In genomic region chr2:3605013-3605961, GRCh38 we compare ENCODE assay signal across 1 cellular context.
TF ChIP-seq lines count a peak whose summit lies in the region.

No MANE protein-coding gene starts in this region.

TF ChIP-seq in HepG2, 621 proteins besides CTCF, POLR2A, EP300 and RAD21 (continued from another document and continues in another):
- TF ChIP-seq, protein P1, sequence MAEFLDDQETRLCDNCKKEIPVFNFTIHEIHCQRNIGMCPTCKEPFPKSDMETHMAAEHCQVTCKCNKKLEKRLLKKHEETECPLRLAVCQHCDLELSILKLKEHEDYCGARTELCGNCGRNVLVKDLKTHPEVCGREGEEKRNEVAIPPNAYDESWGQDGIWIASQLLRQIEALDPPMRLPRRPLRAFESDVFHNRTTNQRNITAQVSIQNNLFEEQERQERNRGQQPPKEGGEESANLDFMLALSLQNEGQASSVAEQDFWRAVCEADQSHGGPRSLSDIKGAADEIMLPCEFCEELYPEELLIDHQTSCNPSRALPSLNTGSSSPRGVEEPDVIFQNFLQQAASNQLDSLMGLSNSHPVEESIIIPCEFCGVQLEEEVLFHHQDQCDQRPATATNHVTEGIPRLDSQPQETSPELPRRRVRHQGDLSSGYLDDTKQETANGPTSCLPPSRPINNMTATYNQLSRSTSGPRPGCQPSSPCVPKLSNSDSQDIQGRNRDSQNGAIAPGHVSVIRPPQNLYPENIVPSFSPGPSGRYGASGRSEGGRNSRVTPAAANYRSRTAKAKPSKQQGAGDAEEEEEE (CRISPR knock-in tag; IDR thresholded peaks at IDR 0.05; ENCODE audit: borderline replicate concordance) = no peak
- TF ChIP-seq ZNF292 (CRISPR knock-in tag; IDR thresholded peaks at IDR 0.05; ENCODE audit: borderline replicate concordance, low read depth) (0 out of 2 replicates have a peak, but pooled peaks have one; percentile 7), TOE1 (CRISPR knock-in tag; IDR thresholded peaks at IDR 0.05) (peak; percentile 29; the same call in 1 of the 2 replicates), KDM1A (CRISPR knock-in tag; IDR thresholded peaks at IDR 0.05) (no peak), ZNF362 (CRISPR knock-in tag; IDR thresholded peaks at IDR 0.05; ENCODE audit: borderline replicate concordance) (no peak), ZFP90 (CRISPR knock-in tag; IDR thresholded peaks at IDR 0.05; ENCODE audit: borderline replicate concordance) (0 out of 2 replicates have a peak, but pooled peaks have one; percentile 57), GATA4 (IDR thresholded peaks at IDR 0.05; ENCODE audit: borderline replicate concordance, low read depth) (peak; percentile 58; the same call in 1 of the 2 replicates), CC2D1A (CRISPR knock-in tag; IDR thresholded peaks at IDR 0.05) (no peak), ZNF180 (CRISPR knock-in tag; IDR thresholded peaks at IDR 0.05; ENCODE audit: borderline replicate concordance, low read depth) (no peak), LBX2 (CRISPR knock-in tag; IDR thresholded peaks at IDR 0.05; ENCODE audit: borderline replicate concordance) (no peak), KDM5A (IDR thresholded peaks at IDR 0.05; ENCODE audit: borderline replicate concordance, low read length) (peak; percentile 65; the same call in 1 of the 2 replicates), TBX2 (CRISPR knock-in tag; IDR thresholded peaks at IDR 0.05; ENCODE audit: borderline replicate concordance) (peak; percentile 62), FOXA3 (CRISPR knock-in tag; IDR thresholded peaks at IDR 0.05) (peak; percentile 30), YEATS2 (CRISPR knock-in tag; IDR thresholded peaks at IDR 0.05; ENCODE audit: borderline replicate concordance) (peak; percentile 59; the same call in 1 of the 2 replicates), YEATS4 (CRISPR knock-in tag; IDR thresholded peaks at IDR 0.05; ENCODE audit: borderline replicate concordance) (peak; percentile 75), XRCC5 (optimal IDR thresholded peaks at IDR 0.05; ENCODE audit: low read length) (no peak), ETV6 (CRISPR knock-in tag; conservative IDR thresholded peaks at IDR 0.05) (no peak), ZHX1 (CRISPR knock-in tag; IDR thresholded peaks at IDR 0.05; ENCODE audit: low read depth) (no peak), ZMAT3 (CRISPR knock-in tag; conservative IDR thresholded peaks at IDR 0.05) (no peak), ZNF703 (CRISPR knock-in tag; IDR thresholded peaks at IDR 0.05; ENCODE audit: borderline replicate concordance) (no peak), PAX8 (CRISPR knock-in tag; IDR thresholded peaks at IDR 0.05; ENCODE audit: borderline replicate concordance) (no peak), ZNF33A (CRISPR knock-in tag; IDR thresholded peaks at IDR 0.05; ENCODE audit: borderline replicate concordance) (peak; percentile 59; the same call in 1 of the 2 replicates), ARID4A (CRISPR knock-in tag; IDR thresholded peaks at IDR 0.05; ENCODE audit: borderline replicate concordance) (peak; percentile 37; the same call in 1 of the 2 replicates), RFXANK (CRISPR knock-in tag; IDR thresholded peaks at IDR 0.05) (no peak), ISL2 (CRISPR knock-in tag; IDR thresholded peaks at IDR 0.05) (0 out of 2 replicates have a peak, but pooled peaks have one; percentile 26)
- TF ChIP-seq, protein P2, sequence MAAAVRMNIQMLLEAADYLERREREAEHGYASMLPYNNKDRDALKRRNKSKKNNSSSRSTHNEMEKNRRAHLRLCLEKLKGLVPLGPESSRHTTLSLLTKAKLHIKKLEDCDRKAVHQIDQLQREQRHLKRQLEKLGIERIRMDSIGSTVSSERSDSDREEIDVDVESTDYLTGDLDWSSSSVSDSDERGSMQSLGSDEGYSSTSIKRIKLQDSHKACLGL (CRISPR knock-in tag; IDR thresholded peaks at IDR 0.05) = no peak
- TF ChIP-seq, protein P3, sequence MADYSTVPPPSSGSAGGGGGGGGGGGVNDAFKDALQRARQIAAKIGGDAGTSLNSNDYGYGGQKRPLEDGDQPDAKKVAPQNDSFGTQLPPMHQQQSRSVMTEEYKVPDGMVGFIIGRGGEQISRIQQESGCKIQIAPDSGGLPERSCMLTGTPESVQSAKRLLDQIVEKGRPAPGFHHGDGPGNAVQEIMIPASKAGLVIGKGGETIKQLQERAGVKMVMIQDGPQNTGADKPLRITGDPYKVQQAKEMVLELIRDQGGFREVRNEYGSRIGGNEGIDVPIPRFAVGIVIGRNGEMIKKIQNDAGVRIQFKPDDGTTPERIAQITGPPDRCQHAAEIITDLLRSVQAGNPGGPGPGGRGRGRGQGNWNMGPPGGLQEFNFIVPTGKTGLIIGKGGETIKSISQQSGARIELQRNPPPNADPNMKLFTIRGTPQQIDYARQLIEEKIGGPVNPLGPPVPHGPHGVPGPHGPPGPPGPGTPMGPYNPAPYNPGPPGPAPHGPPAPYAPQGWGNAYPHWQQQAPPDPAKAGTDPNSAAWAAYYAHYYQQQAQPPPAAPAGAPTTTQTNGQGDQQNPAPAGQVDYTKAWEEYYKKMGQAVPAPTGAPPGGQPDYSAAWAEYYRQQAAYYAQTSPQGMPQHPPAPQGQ (CRISPR knock-in tag; IDR thresholded peaks at IDR 0.05; ENCODE audit: borderline replicate concordance) = no peak
- TF ChIP-seq, protein P4, sequence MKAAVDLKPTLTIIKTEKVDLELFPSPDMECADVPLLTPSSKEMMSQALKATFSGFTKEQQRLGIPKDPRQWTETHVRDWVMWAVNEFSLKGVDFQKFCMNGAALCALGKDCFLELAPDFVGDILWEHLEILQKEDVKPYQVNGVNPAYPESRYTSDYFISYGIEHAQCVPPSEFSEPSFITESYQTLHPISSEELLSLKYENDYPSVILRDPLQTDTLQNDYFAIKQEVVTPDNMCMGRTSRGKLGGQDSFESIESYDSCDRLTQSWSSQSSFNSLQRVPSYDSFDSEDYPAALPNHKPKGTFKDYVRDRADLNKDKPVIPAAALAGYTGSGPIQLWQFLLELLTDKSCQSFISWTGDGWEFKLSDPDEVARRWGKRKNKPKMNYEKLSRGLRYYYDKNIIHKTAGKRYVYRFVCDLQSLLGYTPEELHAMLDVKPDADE (CRISPR knock-in tag; IDR thresholded peaks at IDR 0.05) = peak; percentile 66; the same call in 1 of the 2 replicates
- TF ChIP-seq, protein P5, sequence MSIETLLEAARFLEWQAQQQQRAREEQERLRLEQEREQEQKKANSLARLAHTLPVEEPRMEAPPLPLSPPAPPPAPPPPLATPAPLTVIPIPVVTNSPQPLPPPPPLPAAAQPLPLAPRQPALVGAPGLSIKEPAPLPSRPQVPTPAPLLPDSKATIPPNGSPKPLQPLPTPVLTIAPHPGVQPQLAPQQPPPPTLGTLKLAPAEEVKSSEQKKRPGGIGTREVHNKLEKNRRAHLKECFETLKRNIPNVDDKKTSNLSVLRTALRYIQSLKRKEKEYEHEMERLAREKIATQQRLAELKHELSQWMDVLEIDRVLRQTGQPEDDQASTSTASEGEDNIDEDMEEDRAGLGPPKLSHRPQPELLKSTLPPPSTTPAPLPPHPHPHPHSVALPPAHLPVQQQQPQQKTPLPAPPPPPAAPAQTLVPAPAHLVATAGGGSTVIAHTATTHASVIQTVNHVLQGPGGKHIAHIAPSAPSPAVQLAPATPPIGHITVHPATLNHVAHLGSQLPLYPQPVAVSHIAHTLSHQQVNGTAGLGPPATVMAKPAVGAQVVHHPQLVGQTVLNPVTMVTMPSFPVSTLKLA (IDR thresholded peaks at IDR 0.05) = peak; percentile 94
- TF ChIP-seq, protein P6, sequence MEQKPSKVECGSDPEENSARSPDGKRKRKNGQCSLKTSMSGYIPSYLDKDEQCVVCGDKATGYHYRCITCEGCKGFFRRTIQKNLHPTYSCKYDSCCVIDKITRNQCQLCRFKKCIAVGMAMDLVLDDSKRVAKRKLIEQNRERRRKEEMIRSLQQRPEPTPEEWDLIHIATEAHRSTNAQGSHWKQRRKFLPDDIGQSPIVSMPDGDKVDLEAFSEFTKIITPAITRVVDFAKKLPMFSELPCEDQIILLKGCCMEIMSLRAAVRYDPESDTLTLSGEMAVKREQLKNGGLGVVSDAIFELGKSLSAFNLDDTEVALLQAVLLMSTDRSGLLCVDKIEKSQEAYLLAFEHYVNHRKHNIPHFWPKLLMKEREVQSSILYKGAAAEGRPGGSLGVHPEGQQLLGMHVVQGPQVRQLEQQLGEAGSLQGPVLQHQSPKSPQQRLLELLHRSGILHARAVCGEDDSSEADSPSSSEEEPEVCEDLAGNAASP (CRISPR knock-in tag; IDR thresholded peaks at IDR 0.05; ENCODE audit: borderline replicate concordance) = peak; percentile 37
- TF ChIP-seq, protein P7, sequence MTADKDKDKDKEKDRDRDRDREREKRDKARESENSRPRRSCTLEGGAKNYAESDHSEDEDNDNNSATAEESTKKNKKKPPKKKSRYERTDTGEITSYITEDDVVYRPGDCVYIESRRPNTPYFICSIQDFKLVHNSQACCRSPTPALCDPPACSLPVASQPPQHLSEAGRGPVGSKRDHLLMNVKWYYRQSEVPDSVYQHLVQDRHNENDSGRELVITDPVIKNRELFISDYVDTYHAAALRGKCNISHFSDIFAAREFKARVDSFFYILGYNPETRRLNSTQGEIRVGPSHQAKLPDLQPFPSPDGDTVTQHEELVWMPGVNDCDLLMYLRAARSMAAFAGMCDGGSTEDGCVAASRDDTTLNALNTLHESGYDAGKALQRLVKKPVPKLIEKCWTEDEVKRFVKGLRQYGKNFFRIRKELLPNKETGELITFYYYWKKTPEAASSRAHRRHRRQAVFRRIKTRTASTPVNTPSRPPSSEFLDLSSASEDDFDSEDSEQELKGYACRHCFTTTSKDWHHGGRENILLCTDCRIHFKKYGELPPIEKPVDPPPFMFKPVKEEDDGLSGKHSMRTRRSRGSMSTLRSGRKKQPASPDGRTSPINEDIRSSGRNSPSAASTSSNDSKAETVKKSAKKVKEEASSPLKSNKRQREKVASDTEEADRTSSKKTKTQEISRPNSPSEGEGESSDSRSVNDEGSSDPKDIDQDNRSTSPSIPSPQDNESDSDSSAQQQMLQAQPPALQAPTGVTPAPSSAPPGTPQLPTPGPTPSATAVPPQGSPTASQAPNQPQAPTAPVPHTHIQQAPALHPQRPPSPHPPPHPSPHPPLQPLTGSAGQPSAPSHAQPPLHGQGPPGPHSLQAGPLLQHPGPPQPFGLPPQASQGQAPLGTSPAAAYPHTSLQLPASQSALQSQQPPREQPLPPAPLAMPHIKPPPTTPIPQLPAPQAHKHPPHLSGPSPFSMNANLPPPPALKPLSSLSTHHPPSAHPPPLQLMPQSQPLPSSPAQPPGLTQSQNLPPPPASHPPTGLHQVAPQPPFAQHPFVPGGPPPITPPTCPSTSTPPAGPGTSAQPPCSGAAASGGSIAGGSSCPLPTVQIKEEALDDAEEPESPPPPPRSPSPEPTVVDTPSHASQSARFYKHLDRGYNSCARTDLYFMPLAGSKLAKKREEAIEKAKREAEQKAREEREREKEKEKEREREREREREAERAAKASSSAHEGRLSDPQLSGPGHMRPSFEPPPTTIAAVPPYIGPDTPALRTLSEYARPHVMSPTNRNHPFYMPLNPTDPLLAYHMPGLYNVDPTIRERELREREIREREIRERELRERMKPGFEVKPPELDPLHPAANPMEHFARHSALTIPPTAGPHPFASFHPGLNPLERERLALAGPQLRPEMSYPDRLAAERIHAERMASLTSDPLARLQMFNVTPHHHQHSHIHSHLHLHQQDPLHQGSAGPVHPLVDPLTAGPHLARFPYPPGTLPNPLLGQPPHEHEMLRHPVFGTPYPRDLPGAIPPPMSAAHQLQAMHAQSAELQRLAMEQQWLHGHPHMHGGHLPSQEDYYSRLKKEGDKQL (CRISPR knock-in tag; IDR thresholded peaks at IDR 0.05; ENCODE audit: low read depth) = no peak
